25 cellular contexts compared by ENCODE assay signal in genomic region chr10:124824507-124824906, GRCh38.
"Had no signal": no experiment of that assay in that cellular context is flagged by ENCODE, and none has a peak within 500 bp of the region (broad histone marks: within the 10 kb centered on the region; RNA-seq: fewer than 3 reads in every experiment).

No MANE protein-coding gene starts in this region.

- H3K9me3 ChIP-seq: colonic mucosa, heart left ventricle, pancreas, prostate gland, sigmoid colon, tibial nerve had no signal

- H3K27me3 ChIP-seq: colonic mucosa, heart left ventricle, pancreas, sigmoid colon, tibial nerve had no signal

- FAIRE-seq: astrocyte, kidney, pancreas, small intestine had no signal

- H3K27ac ChIP-seq: colonic mucosa, heart left ventricle, pancreas, prostate gland, sigmoid colon, tibial nerve had no signal

- DNase-seq: activated CD4-positive, alpha-beta T cell treated with anti-CD3 and anti-CD28 coated beads for 36 hours; activated CD4-positive, CD25-positive, alpha-beta regulatory T cell; activated gamma-delta T cell; activated naive CD4-positive, alpha-beta T cell treated with anti-CD3 and anti-CD28 coated beads, Interleukin-2, amount 10 ng/mL, durations not matched to agents 7 days and 5 days; activated naive CD8-positive, alpha-beta T cell treated with anti-CD3 and anti-CD28 coated beads, Interleukin-2, amount 10 ng/mL, durations not matched to agents 7 days and 5 days; activated T-cell treated with anti-CD3 and anti-CD28 coated beads, Interleukin-2, amount 50 U/mL, for 1 hour; amniotic stem cell; colonic mucosa; effector CD8-positive, alpha-beta T cell; erythroblast; heart left ventricle; hypothalamus; immature natural killer cell; kidney; midbrain; naive thymus-derived CD4-positive, alpha-beta T cell; pancreas; sigmoid colon; small intestine; stimulated activated CD4-positive, alpha-beta T cell treated with anti-CD3 and anti-CD28 coated beads, Interleukin-4, amount 100 ng/mL, for 24 hours; stimulated activated naive B cell treated with anti-CD40 and anti-IgM and Interleukin-4, amounts not matched to agents 10 μg/mL and 1 μg/mL and 100 μg/mL, for 72 hours; T-cell had no signal

- H3K4me1 ChIP-seq: colonic mucosa, heart left ventricle, pancreas, prostate gland, sigmoid colon had no signal

- ATAC-seq: activated CD4-positive, alpha-beta T cell treated with anti-CD3 and anti-CD28 coated beads for 36 hours; heart left ventricle; naive thymus-derived CD4-positive, alpha-beta T cell; pancreas; stimulated activated naive B cell treated with anti-CD40 and anti-IgM and Interleukin-4, amounts not matched to agents 10 μg/mL and 1 μg/mL and 100 μg/mL, for 72 hours; T-cell had no signal

- H3K36me3 ChIP-seq: colonic mucosa had no signal

- H3K4me3 ChIP-seq: colonic mucosa, heart left ventricle, pancreas, prostate gland, sigmoid colon, tibial nerve had no signal
